In genomic region chr5:18281947-18282557, GRCh38 we compare ENCODE assay signal across 8 cellular contexts.
DNase-seq lines count a peak whose midpoint lies in the region; ATAC-seq, FAIRE-seq and TF ChIP-seq lines count a peak whose summit lies in the region.

No MANE protein-coding gene starts in this region.

- H3K36me3 ChIP-seq in ACC112 (ENCODE audit: insufficient read depth, low read length) (no peaks in the 10 kb centered on the region), pancreas (no peaks in the 10 kb centered on the region), aorta (ENCODE audit: control insufficient read depth in 1 of 2, insufficient read depth in 2 of 2, low read length in 1 of 2) (no peaks in the 10 kb centered on the region)

- WGBS in pancreas, 2 donors, result 16 to 23% methylated on average over 3 of the region's 3 CpGs
- WGBS in aorta, 2 donors, result 14 to 21% methylated on average over 3 of the region's 3 CpGs

- H3K27ac ChIP-seq in ACC112 (ENCODE audit: low read depth, low read length) (no peak overlapping the region), coronary artery (no peak overlapping the region), pancreas (no peak overlapping the region), aorta (ENCODE audit: low read depth in 1 of 2, low read length in 2 of 2) (no peak overlapping the region)

- FAIRE-seq in pancreas (lab: Jason Lieb, UNC), result peak; percentile 23

- TF ChIP-seq CTCF in coronary artery (IDR thresholded peaks at IDR 0.05), result peak; percentile 25
- peak in 1 of 4 donors; percentile 18 for TF ChIP-seq CTCF in pancreas (IDR thresholded peaks at IDR 0.05)

- H3K9me3 ChIP-seq in pancreas, result no peaks in the 10 kb centered on the region
- H3K9me3 ChIP-seq in aorta (ENCODE audit: control insufficient read depth, low read length), result no peaks in the 10 kb centered on the region

- H3K27me3 ChIP-seq in ACC112 (ENCODE audit: insufficient read depth, low read length) (peaks cover 8% of the 10 kb centered on the region; the same call in 1 of the 2 replicates), pancreas (no peaks in the 10 kb centered on the region), aorta (ENCODE audit: control insufficient read depth in 1 of 2, insufficient read depth in 2 of 2, low read length in 1 of 2) (no peaks in the 10 kb centered on the region)

- intact Hi-C loops in pancreas (cut with DNase I) (no loop called here), aorta (cut with DNase I) (loop anchor here in 1 of 2 donors (10.0 kb wide), 1 partner anchor 1067 kb away; the partner anchor contains the start of gene BASP1)

- H3K4me1 ChIP-seq in ACC112 (ENCODE audit: control insufficient read depth, insufficient read depth, low read length, unreplicated experiment) (no peaks in the 10 kb centered on the region), pancreas (no peaks in the 10 kb centered on the region), aorta (ENCODE audit: control insufficient read depth in 1 of 2, insufficient read depth in 2 of 2, low read length in 2 of 2) (no peaks in the 10 kb centered on the region)

- H3K79me2 ChIP-seq in ACC112 (ENCODE audit: control insufficient read depth, insufficient read depth, low read length, unreplicated experiment), result no peaks in the 10 kb centered on the region

- no peak overlapping the region for H3K4me3 ChIP-seq in ACC112 (ENCODE audit: low read depth, low read length)
- no peak overlapping the region for H3K4me3 ChIP-seq in coronary artery
- H3K4me3 ChIP-seq in pancreas, result no peak overlapping the region
- H3K4me3 ChIP-seq in aorta (ENCODE audit: low read length in 2 of 2), result no peak overlapping the region

- peak; percentile 43 for ATAC-seq in HG03342 (IDR thresholded peaks at IDR 0.05; ENCODE audit: unreplicated experiment)
- peak in 2 of 4 donors; percentile 47 to 57 for ATAC-seq in pancreas
- ATAC-seq in aorta (ENCODE audit: low FRiP score), result no peak
- ATAC-seq in HG02840 (IDR thresholded peaks at IDR 0.05; ENCODE audit: low FRiP score, unreplicated experiment), result no peak
- no peak for ATAC-seq in HG02610 (IDR thresholded peaks at IDR 0.05; ENCODE audit: unreplicated experiment)

- peak overlapping the region; percentile 80 for H2AFZ ChIP-seq in ACC112 (ENCODE audit: low read length, unreplicated experiment)

- peak; percentile 56 for DNase-seq in NCI-H82 (lab: John Stamatoyannopoulos, UW)
- no peak for DNase-seq in coronary artery (ENCODE audit: low spot score)
- no peak for DNase-seq in pancreas
- DNase-seq in aorta, result no peak
